In the genomic region with DNA sequence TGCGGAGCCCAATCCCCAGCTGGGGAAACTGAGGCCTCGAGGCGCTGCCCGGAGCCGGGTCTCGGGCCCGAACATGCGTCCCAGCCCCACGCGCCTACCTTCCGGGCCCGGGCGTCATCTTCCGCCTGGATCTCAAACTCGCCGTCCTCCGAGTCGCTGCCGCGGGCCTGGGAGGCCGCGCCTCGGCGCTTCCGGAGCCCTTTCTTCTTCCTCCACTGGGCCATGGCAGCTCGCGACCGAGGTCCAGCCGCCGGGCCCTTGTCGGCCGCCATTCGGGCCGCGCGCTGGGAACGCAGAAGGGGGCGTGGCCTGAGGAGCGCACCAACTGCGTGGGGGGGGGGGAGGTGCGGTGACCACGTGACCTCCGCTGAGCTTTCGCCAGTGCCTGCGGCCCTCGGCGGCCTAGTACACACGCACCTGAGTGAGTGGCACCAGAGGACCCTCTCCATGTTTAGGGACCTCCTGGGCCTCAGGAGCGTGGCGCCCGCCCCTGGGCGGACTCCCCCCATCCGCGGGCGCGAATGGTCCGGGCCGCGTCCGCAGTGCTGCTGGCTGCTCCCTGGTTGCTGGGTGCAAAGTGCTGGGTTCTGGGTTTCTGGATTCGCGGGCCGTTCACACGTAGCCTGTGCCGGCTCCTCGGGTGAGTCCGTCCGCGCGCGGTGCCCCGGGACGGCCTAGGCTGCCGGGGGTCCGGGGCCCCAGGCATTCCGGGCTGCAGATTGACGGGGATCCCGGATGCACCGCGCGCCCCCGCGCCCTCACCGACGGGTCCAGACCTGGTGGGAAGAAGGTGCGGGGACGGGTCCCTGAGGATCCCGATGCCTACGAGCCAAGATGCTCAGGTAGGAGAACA, we compare ENCODE assay signal across 8 cellular contexts. TPM values are rescaled to one million over a fixed set of nuclear protein-coding genes. Genes with fewer than 3 reads are reported as not detected.
DNase-seq lines count a peak whose midpoint lies in the region; ATAC-seq, FAIRE-seq and TF ChIP-seq lines count a peak whose summit lies in the region.

TSS of gene DDX54 (minus strand) at position 299 of the 853 bp plus-strand sequence. CDS start at position 272, 27 bp downstream.
A gene with protein sequence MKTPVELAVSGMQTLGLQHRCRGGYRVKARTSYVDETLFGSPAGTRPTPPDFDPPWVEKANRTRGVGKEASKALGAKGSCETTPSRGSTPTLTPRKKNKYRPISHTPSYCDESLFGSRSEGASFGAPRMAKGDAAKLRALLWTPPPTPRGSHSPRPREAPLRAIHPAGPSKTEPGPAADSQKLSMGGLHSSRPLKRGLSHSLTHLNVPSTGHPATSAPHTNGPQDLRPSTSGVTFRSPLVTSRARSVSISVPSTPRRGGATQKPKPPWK (plus strand): TSS at position 542 of the 853 bp plus-strand sequence. CDS start 1,026 bp downstream, outside the sequence.

- TF ChIP-seq POLR2A in H1 (IDR thresholded peaks at IDR 0.05; ENCODE audit: control extremely low read depth in 1 of 2, low read depth in 2 of 2, low read length in 2 of 2) = peak; percentile 78 to 91

- H2BK5ac ChIP-seq in H1 (ENCODE audit: low read depth, low read length) (peak within 1 kb of the TSS; percentile 88), mesendoderm (ENCODE audit: low read length) (no peak within 1 kb of the TSS)

- peak within 1 kb of the TSS; percentile 90 to 97 (median 96) for H3K4me3 Mint-ChIP-seq in CD4-positive, CD25-positive, alpha-beta regulatory T cell

- no peak; a peak in 1 of 4 replicates for TF ChIP-seq CTCF in H1 (IDR thresholded peaks at IDR 0.05; ENCODE audit: control extremely low read depth in 1 of 3, insufficient read depth in 1 of 3, low read depth in 1 of 3, low read length in 3 of 3)

- H3K9me3 ChIP-seq in CD4-positive, CD25-positive, alpha-beta regulatory T cell (ENCODE audit: control insufficient read depth in 2 of 2, low read length in 2 of 2) = no peaks in the 10 kb centered on the region
- no peaks in the 10 kb centered on the region for H3K9me3 ChIP-seq in H1 (ENCODE audit: insufficient read depth in 2 of 2, low read depth in 1 of 2, low read length in 1 of 2)

- WGBS in H1 (ENCODE audit: extremely low coverage in 1 of 2, insufficient coverage in 1 of 2, insufficient read length in 1 of 2, insufficient replicate concordance in 2 of 2, low coverage in 1 of 2, low lambda C conversion rate in 2 of 2, missing lambda C conversion rate in 1 of 2), 2 experiments = 2% methylated on average over 37 of the region's 89 CpGs; no CpG with 5 or more reads in 1 of the 2 experiments
- WGBS in mesendoderm (ENCODE audit: extremely low coverage, insufficient coverage, low lambda C conversion rate) = no CpG with 5 or more reads among the region's 89 CpGs

- H3K36me3 Mint-ChIP-seq in CD4-positive, CD25-positive, alpha-beta regulatory T cell = no peaks in the 10 kb centered on the region

- peak within 1 kb of the TSS; percentile 78 for H3K18ac ChIP-seq in H1 (ENCODE audit: extremely low read depth, low read length)
- peak within 1 kb of the TSS; percentile 95 for H3K18ac ChIP-seq in mesendoderm (ENCODE audit: low read length)

- peaks cover 2 to 9% of the 10 kb centered on the region in 2 experiments for H4K20me1 ChIP-seq in H1 (replicated peaks in 1 of 2; ENCODE audit: control insufficient read depth in 1 of 2, insufficient read depth in 2 of 2, low read length in 2 of 2)

- H3K23ac ChIP-seq in H1 (ENCODE audit: insufficient read length) (no peak within 1 kb of the TSS), mesendoderm (ENCODE audit: low read length) (no peak within 1 kb of the TSS)

- H3K36me3 ChIP-seq in CD4-positive, CD25-positive, alpha-beta regulatory T cell (ENCODE audit: control insufficient read depth, insufficient read depth, low read length) = peaks cover 15% of the 10 kb centered on the region
- H3K36me3 ChIP-seq in H1 (ENCODE audit: control insufficient read depth in 2 of 4, insufficient read depth in 4 of 4, low read length in 3 of 4) = peaks cover 3 to 11% (median 5%) of the 10 kb centered on the region in 4 experiments; a peak in 6 of 8 replicates
- peaks cover 4% of the 10 kb centered on the region for H3K36me3 ChIP-seq in mesendoderm (ENCODE audit: control insufficient read depth, insufficient read depth, low read length)

- no peaks in the 10 kb centered on the region for H3K27me3 Mint-ChIP-seq in CD4-positive, CD25-positive, alpha-beta regulatory T cell

- H3K27ac Mint-ChIP-seq in CD4-positive, CD25-positive, alpha-beta regulatory T cell = peak within 1 kb of the TSS; percentile 95 to 96 (median 96)

- H2BK20ac ChIP-seq in H1 (ENCODE audit: low read length) = no peak within 1 kb of the TSS

- H3K4ac ChIP-seq in H1 (replicated peaks; ENCODE audit: insufficient read length, low read depth, low read length) = peak within 1 kb of the TSS; percentile 87
- peak within 1 kb of the TSS; percentile 99 for H3K4ac ChIP-seq in mesendoderm (ENCODE audit: low read depth, low read length)

- H3K4me1 Mint-ChIP-seq in CD4-positive, CD25-positive, alpha-beta regulatory T cell = peaks cover 6 to 61% (median 24%) of the 10 kb centered on the region in 4 donors

- H3K56ac ChIP-seq in H1 (replicated peaks; ENCODE audit: insufficient read length, low read depth, low read length) (peak within 1 kb of the TSS; percentile 91), mesendoderm (ENCODE audit: low read length) (peak within 1 kb of the TSS; percentile 97)

- peak within 1 kb of the TSS; percentile 96 for H4K8ac ChIP-seq in H1 (ENCODE audit: extremely low read depth, insufficient read depth, low read length)
- H4K8ac ChIP-seq in mesendoderm (ENCODE audit: low read depth, low read length) = peak within 1 kb of the TSS; percentile 70

- H3K9ac ChIP-seq in H1 (replicated peaks in 1 of 4; ENCODE audit: extremely low read depth in 1 of 4, low read depth in 3 of 4, low read length in 3 of 4) (peak within 1 kb of the TSS; percentile 72 to 92 (median 90)), mesendoderm (ENCODE audit: low read length) (peak within 1 kb of the TSS; percentile 96)

- H3K27me3 ChIP-seq in CD4-positive, CD25-positive, alpha-beta regulatory T cell (ENCODE audit: control insufficient read depth, insufficient read depth, low read length) = no peaks in the 10 kb centered on the region
- H3K27me3 ChIP-seq in H1 (replicated peaks in 1 of 4; ENCODE audit: control insufficient read depth in 3 of 4, extremely low read depth in 1 of 4, insufficient read depth in 3 of 4, low read length in 3 of 4) = no peaks in the 10 kb centered on the region
- no peaks in the 10 kb centered on the region for H3K27me3 ChIP-seq in mesendoderm (ENCODE audit: insufficient read depth, low read length, poor library complexity)

- ATAC-seq in CD4-positive, CD25-positive, alpha-beta regulatory T cell (ENCODE audit: low read depth in 2 of 2) = peak; percentile 62 to 64
- ATAC-seq in GM19328 (IDR thresholded peaks at IDR 0.05; ENCODE audit: unreplicated experiment) (peak; percentile 49), HG03520 (IDR thresholded peaks at IDR 0.05; ENCODE audit: unreplicated experiment) (peak; percentile 30)

- no peak within 1 kb of the TSS for H2BK120ac ChIP-seq in H1 (replicated peaks; ENCODE audit: low read depth, low read length)
- H2BK120ac ChIP-seq in mesendoderm (ENCODE audit: low read depth, low read length) = no peak within 1 kb of the TSS

- peaks cover 9 to 46% of the 10 kb centered on the region in 2 experiments; a peak in 3 of 4 replicates for H3K79me2 ChIP-seq in H1 (ENCODE audit: control insufficient read depth in 1 of 2, insufficient read depth in 2 of 2, low read length in 2 of 2)
- H3K79me2 ChIP-seq in mesendoderm (ENCODE audit: control insufficient read depth, insufficient read depth, low read length) = peaks cover 22% of the 10 kb centered on the region

- H2AFZ ChIP-seq in H1 (ENCODE audit: low read length) = peak within 1 kb of the TSS; percentile 58; the same call in 1 of the 2 replicates

- H3K23me2 ChIP-seq in H1 (ENCODE audit: low read depth, low read length) = peaks cover 7% of the 10 kb centered on the region; the same call in 1 of the 2 replicates

- no peak within 1 kb of the TSS for H2BK12ac ChIP-seq in H1 (ENCODE audit: low read depth, low read length)

- FAIRE-seq in H1 (lab: Jason Lieb, UNC) = no peak

- peak; percentile 70 to 89 (median 84) for DNase-seq in CD4-positive, CD25-positive, alpha-beta regulatory T cell
- DNase-seq in NOMO-1 (lab: John Stamatoyannopoulos, UW; ENCODE audit: unreplicated experiment in 2 of 2) (peak; percentile 64 to 88), H1 (ENCODE audit: low read depth in 1 of 2, low spot score in 2 of 2) (peak; percentile 81 to 90), mesendoderm (peak; percentile 95)
- peak; percentile 65 to 82 (median 65) for DNase-seq in activated CD8-positive, alpha-beta memory T cell treated with anti-CD3 and anti-CD28 coated beads for 48 hours (ENCODE audit: low read depth in 2 of 3, low spot score in 2 of 3)
- DNase-seq in stimulated activated CD8-positive, alpha-beta memory T cell treated with anti-CD3 and anti-CD28 coated beads, Interleukin-12 subunit alpha, Interleukin-12 subunit beta, amount 100 ng/mL, for 4 hours (ENCODE audit: low read depth) = peak; percentile 72

- no peaks in the 10 kb centered on the region for H3K9me3 Mint-ChIP-seq in CD4-positive, CD25-positive, alpha-beta regulatory T cell

- no peak within 1 kb of the TSS for H2BK15ac ChIP-seq in H1 (ENCODE audit: low read length)
- H2BK15ac ChIP-seq in mesendoderm (replicated peaks; ENCODE audit: low read depth) = no peak within 1 kb of the TSS

- peak within 1 kb of the TSS; percentile 92 for H3K4me3 ChIP-seq in CD4-positive, CD25-positive, alpha-beta regulatory T cell (ENCODE audit: low read depth, low read length)
- H3K4me3 ChIP-seq in H1 (ENCODE audit: extremely low read depth in 1 of 4, insufficient read depth in 2 of 4, low read depth in 3 of 4, low read length in 4 of 4) (peak within 1 kb of the TSS; percentile 75 to 90 (median 80)), mesendoderm (ENCODE audit: low read length) (peak within 1 kb of the TSS; percentile 97)

- CTCF ChIA-PET in H1 (lab: Charles Lee; ENCODE audit: partially characterized antibody) = interaction anchor here (1.1 to 1.9 kb wide), 4 partner anchors 9 to 240 kb away, joined by 3 to 8 read pairs (median 3); no protein-coding TSS in a partner anchor

- peak within 1 kb of the TSS; percentile 95 for H3K27ac ChIP-seq in CD4-positive, CD25-positive, alpha-beta regulatory T cell (ENCODE audit: insufficient read depth, low read length, poor library complexity, severe bottlenecking)
- H3K27ac ChIP-seq in H1 (ENCODE audit: low read depth, low read length) (peak within 1 kb of the TSS; percentile 84), mesendoderm (ENCODE audit: low read depth, low read length) (peak within 1 kb of the TSS; percentile 82)

- TF ChIP-seq EP300 in H1 (IDR thresholded peaks at IDR 0.05; ENCODE audit: borderline replicate concordance in 1 of 2, low read depth in 2 of 2, low read length in 2 of 2) = peak in 1 of 2 experiments; percentile 95; a peak in 2 of 3 replicates

- H2AK5ac ChIP-seq in H1 (ENCODE audit: low read depth, low read length) = no peak within 1 kb of the TSS
- H2AK5ac ChIP-seq in mesendoderm (ENCODE audit: low read length) = no peak within 1 kb of the TSS

- H4K91ac ChIP-seq in H1 (replicated peaks; ENCODE audit: insufficient read length, low read length) = peak within 1 kb of the TSS; percentile 88

- H3K4me1 ChIP-seq in CD4-positive, CD25-positive, alpha-beta regulatory T cell (ENCODE audit: control insufficient read depth, insufficient read depth, low read length, poor library complexity, severe bottlenecking) = peaks cover 38% of the 10 kb centered on the region
- H3K4me1 ChIP-seq in H1 (replicated peaks in 1 of 4; ENCODE audit: control insufficient read depth in 3 of 4, insufficient read depth in 4 of 4, low read length in 3 of 4) (peaks cover 0 to 6% (median 3%) of the 10 kb centered on the region in 4 experiments; a peak in 4 of 7 replicates), mesendoderm (ENCODE audit: control insufficient read depth, low read depth, low read length) (no peaks in the 10 kb centered on the region)

- H3K14ac ChIP-seq in H1 (ENCODE audit: insufficient read length) = no peak within 1 kb of the TSS

- H4K5ac ChIP-seq in H1 (ENCODE audit: insufficient read length, low read depth, low read length) (peak within 1 kb of the TSS; percentile 39), mesendoderm (ENCODE audit: low read length) (no peak within 1 kb of the TSS)

- TF ChIP-seq RAD21 in H1 (IDR thresholded peaks at IDR 0.05 in 1 of 2, conservative IDR thresholded peaks at IDR 0.05 in 1 of 2; ENCODE audit: low read depth in 2 of 2, low read length in 2 of 2) = no peak

- POLR2A ChIA-PET in H1 (lab: Charles Lee; ENCODE audit: partially characterized antibody) = interaction anchor here (0.6 to 5.1 kb wide), 25 partner anchors 8 to 339 kb away, joined by 3 to 30 read pairs (median 4); partner anchors contain the start of genes CFAP73, SDSL and TPCN1

- H3K4me2 ChIP-seq in H1 (ENCODE audit: insufficient read depth in 1 of 2, low read depth in 2 of 2, low read length in 2 of 2) (peak within 1 kb of the TSS; percentile 63 to 72), mesendoderm (ENCODE audit: low read length) (peak within 1 kb of the TSS; percentile 44)

- H3K79me1 ChIP-seq in H1 (ENCODE audit: low read depth, low read length) = peaks cover 13% of the 10 kb centered on the region
- peaks cover 17% of the 10 kb centered on the region for H3K79me1 ChIP-seq in mesendoderm (ENCODE audit: low read length)

RNA-seq across cellular contexts. Expression of gene DDX54, which starts in this region (rescaled TPM):
- total RNA-seq in CD4-positive, CD25-positive, alpha-beta regulatory T cell = 75.5 TPM
- 10 to 100 TPM; 12.5 to 20.8 (median 17.8) TPM for polyA plus RNA-seq in CD4-positive, CD25-positive, alpha-beta regulatory T cell
- total RNA-seq in H1 (2021; fragmentation: NEBNext Ultra II Directional; extraction: Animal tissue kit (Norgen Biotek cat#: 25700)) = 112 and 113 TPM in 2 replicates
- 64.9 and 98.5 TPM in 2 replicates for polyA plus RNA-seq in H1 (2011; rRNA removed)
- 104 TPM for polyA plus RNA-seq in H1 (2011; cell fraction: cytosol; rRNA removed)
- 85.4 TPM for polyA plus RNA-seq in H1 (2011; cell fraction: nucleus; rRNA removed)
- polyA plus RNA-seq in H1 (2012, experiment 1 of 2) = 58.9 to 84.2 TPM (median 67.7 TPM) in 4 replicates
- 47.5 TPM for polyA plus RNA-seq in H1 (2012, experiment 2 of 2)
- 60.7 TPM for polyA plus RNA-seq in H1 (2013, experiment 1 of 2)
- polyA plus RNA-seq in H1 (2013, experiment 2 of 2) = 54.4 TPM
- 47.0 and 60.0 TPM in 2 replicates for polyA minus RNA-seq in H1 (2011; rRNA and poly(A)+ RNA removed)
- polyA minus RNA-seq in H1 (2011; cell fraction: cytosol; rRNA and poly(A)+ RNA removed) = 44.5 TPM
- polyA minus RNA-seq in H1 (2011; cell fraction: nucleus; rRNA and poly(A)+ RNA removed) = 37.9 TPM
- polyA plus RNA-seq in mesendoderm (2013, experiment 1 of 2) = 78.4 TPM
- 78.6 TPM for polyA plus RNA-seq in mesendoderm (2013, experiment 2 of 2)

RNA-seq across cellular contexts. Expression of the second gene that starts in this region (rescaled TPM):
- 10.1 TPM for total RNA-seq in CD4-positive, CD25-positive, alpha-beta regulatory T cell
- polyA plus RNA-seq in CD4-positive, CD25-positive, alpha-beta regulatory T cell = 10 to 100 TPM; 20.4 to 38.3 (median 24.2) TPM
- 25.8 and 26.4 TPM in 2 replicates for total RNA-seq in H1 (2021; fragmentation: NEBNext Ultra II Directional; extraction: Animal tissue kit (Norgen Biotek cat#: 25700))
- polyA plus RNA-seq in H1 (2011; rRNA removed) = 24.1 and 31.0 TPM in 2 replicates
- 25.4 TPM for polyA plus RNA-seq in H1 (2011; cell fraction: cytosol; rRNA removed)
- polyA plus RNA-seq in H1 (2011; cell fraction: nucleus; rRNA removed) = 19.1 TPM
- polyA plus RNA-seq in H1 (2012, experiment 1 of 2) = 21.0 to 23.7 TPM (median 23.5 TPM) in 4 replicates
- 32.3 TPM for polyA plus RNA-seq in H1 (2012, experiment 2 of 2)
- polyA plus RNA-seq in H1 (2013, experiment 1 of 2) = 16.0 TPM
- polyA plus RNA-seq in H1 (2013, experiment 2 of 2) = 16.6 TPM
- polyA minus RNA-seq in H1 (2011; rRNA and poly(A)+ RNA removed) = 10.5 and 15.2 TPM in 2 replicates
- polyA minus RNA-seq in H1 (2011; cell fraction: cytosol; rRNA and poly(A)+ RNA removed) = 12.2 TPM
- polyA minus RNA-seq in H1 (2011; cell fraction: nucleus; rRNA and poly(A)+ RNA removed) = 19.0 TPM
- polyA plus RNA-seq in mesendoderm (2013, experiment 1 of 2) = 18.4 TPM
- 18.4 TPM for polyA plus RNA-seq in mesendoderm (2013, experiment 2 of 2)

Comparison
In these comparisons a context has a peak if more than half of its experiments do, and no peak if none do; other contexts are left out.
1. Peak in every context shown above with its lines: DNase-seq, ATAC-seq, H3K4me3 ChIP-seq and H3K27ac ChIP-seq.